Comparison of ENCODE assay signal across 12 cellular contexts in the genomic region with DNA sequence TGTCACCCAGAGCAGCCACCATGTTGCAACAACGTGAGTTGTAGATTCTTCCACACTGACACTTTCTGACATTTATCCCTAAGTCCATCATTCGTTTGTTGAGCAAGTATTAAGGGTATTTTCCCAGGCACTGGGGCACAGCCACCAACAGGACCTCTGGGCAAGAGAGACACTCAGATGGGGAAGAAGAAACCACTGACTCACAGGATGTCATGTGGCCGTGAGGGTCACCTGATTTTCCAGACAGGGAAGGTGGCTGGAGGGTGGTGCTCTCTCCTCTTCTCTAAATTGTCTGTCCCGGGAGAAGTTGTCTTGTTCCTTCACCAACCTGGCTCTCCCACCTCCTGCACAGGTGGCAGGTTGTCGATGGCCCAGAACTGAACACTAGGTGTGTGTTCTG. TPM values are rescaled to one million over a fixed set of nuclear protein-coding genes. Genes with fewer than 3 reads are reported as not detected.
DNase-seq lines count a peak whose midpoint lies in the region; ATAC-seq and TF ChIP-seq lines count a peak whose summit lies in the region.
"Had no signal": no experiment of that assay in that cellular context is flagged by ENCODE, and none has a peak within 500 bp of the region (broad histone marks: within the 10 kb centered on the region; RNA-seq: fewer than 3 reads in every experiment).

No MANE protein-coding gene starts in this region.

- no peak overlapping the region for H3K4me3 ChIP-seq in brain microvascular endothelial cell (ENCODE audit: low read depth, low read length)

- intact Hi-C loops in CD14-positive monocyte (cut with micrococcal nuclease), result loop anchor here (2.0 to 10.0 kb wide), 6 partner anchors 21 to 57 kb away; no protein-coding TSS in a partner anchor
- intact Hi-C loops in activated T-helper 2 cell treated with anti-CD3 and anti-CD28 coated beads, Interferon-gamma antibody, Interleukin-2, Interleukin-4, amounts not matched to agents 10 μg/mL and 5 μg/mL and 100 μg/mL, durations not matched to agents 14 hours and 24 hours and 36 hours (cut with micrococcal nuclease), result no loop called here
- intact Hi-C loops in sciatic nerve (cut with DNase I), result no loop called here

- peak overlapping the region; percentile 97 to 100 (median 100) for H3K27ac Mint-ChIP-seq in CD14-positive monocyte
- H3K27ac Mint-ChIP-seq in IgD-negative memory B cell, result peak overlapping the region; percentile 23 to 79 (median 26)
- H3K27ac Mint-ChIP-seq in activated T-helper 2 cell treated with anti-CD3 and anti-CD28 coated beads, Interferon-gamma antibody, Interleukin-2, Interleukin-4, amounts not matched to agents 10 μg/mL and 5 μg/mL and 100 μg/mL, durations not matched to agents 14 hours and 24 hours and 36 hours, result peak overlapping the region; percentile 65
- H3K27ac Mint-ChIP-seq in memory B cell, result peak overlapping the region; percentile 81

- H3K27me3 Mint-ChIP-seq in CD14-positive monocyte (ENCODE audit: low read depth in 3 of 3), result no peaks in the 10 kb centered on the region
- no peaks in the 10 kb centered on the region for H3K27me3 Mint-ChIP-seq in IgD-negative memory B cell
- no peaks in the 10 kb centered on the region for H3K27me3 Mint-ChIP-seq in activated T-helper 2 cell treated with anti-CD3 and anti-CD28 coated beads, Interferon-gamma antibody, Interleukin-2, Interleukin-4, amounts not matched to agents 10 μg/mL and 5 μg/mL and 100 μg/mL, durations not matched to agents 14 hours and 24 hours and 36 hours (ENCODE audit: low read depth)
- no peaks in the 10 kb centered on the region for H3K27me3 Mint-ChIP-seq in memory B cell

- H3K27me3 ChIP-seq in brain microvascular endothelial cell (replicated peaks), result no peaks in the 10 kb centered on the region

- peaks cover 0 to 3% (median 0%) of the 10 kb centered on the region in 7 donors for H3K9me3 Mint-ChIP-seq in CD14-positive monocyte
- H3K9me3 Mint-ChIP-seq in IgD-negative memory B cell, result no peaks in the 10 kb centered on the region
- H3K9me3 Mint-ChIP-seq in activated T-helper 2 cell treated with anti-CD3 and anti-CD28 coated beads, Interferon-gamma antibody, Interleukin-2, Interleukin-4, amounts not matched to agents 10 μg/mL and 5 μg/mL and 100 μg/mL, durations not matched to agents 14 hours and 24 hours and 36 hours, result no peaks in the 10 kb centered on the region
- no peaks in the 10 kb centered on the region for H3K9me3 Mint-ChIP-seq in memory B cell

- DNase-seq in CD14-positive monocyte (ENCODE audit: low spot score) (peak; percentile 96), memory B cell (ENCODE audit: low spot score in 2 of 2) (no peak), G401 (ENCODE audit: low spot score) (no peak), sciatic nerve (ENCODE audit: low spot score) (no peak), brain microvascular endothelial cell (no peak)
- DNase-seq in activated T-helper 2 cell treated with anti-CD3 and anti-CD28 coated beads, Interferon-gamma antibody, Interleukin-2, Interleukin-4, amounts not matched to agents 10 μg/mL and 5 μg/mL and 100 μg/mL, durations not matched to agents 14 hours and 24 hours and 36 hours (ENCODE audit: low spot score), result no peak
- DNase-seq: activated CD8-positive, alpha-beta memory T cell treated with anti-CD3 and anti-CD28 coated beads, Interleukin-2, amount 50 U/mL, for 48 hours; foreskin melanocyte; midbrain had no signal

- in situ Hi-C loops in G401 (cut with HindIII; ENCODE audit: low sequenced_read_pairs) (no loop called here), brain microvascular endothelial cell (cut with HindIII; ENCODE audit: low pct_ligation_motif_present, low sequenced_read_pairs) (no loop called here)

- no peak overlapping the region for H3K27ac ChIP-seq in brain microvascular endothelial cell
- H3K27ac ChIP-seq: KMS-11 had no signal

- H3K36me3 ChIP-seq in brain microvascular endothelial cell (replicated peaks), result peaks cover 54% of the 10 kb centered on the region

- no peak for TF ChIP-seq CTCF in CD14-positive monocyte (IDR thresholded peaks at IDR 0.05)
- TF ChIP-seq CTCF in brain microvascular endothelial cell (IDR thresholded peaks at IDR 0.05; ENCODE audit: low read depth, low read length, missing control alignments), result no peak

- ATAC-seq in memory B cell (ENCODE audit: low read depth) (peak; percentile 29), sciatic nerve (no peak), HG02884 (IDR thresholded peaks at IDR 0.05; ENCODE audit: unreplicated experiment) (no peak)

- peaks cover 68% of the 10 kb centered on the region for H3K4me1 Mint-ChIP-seq in CD14-positive monocyte
- H3K4me1 Mint-ChIP-seq in IgD-negative memory B cell, result peaks cover 23 to 31% (median 25%) of the 10 kb centered on the region in 3 donors
- peaks cover 25% of the 10 kb centered on the region for H3K4me1 Mint-ChIP-seq in activated T-helper 2 cell treated with anti-CD3 and anti-CD28 coated beads, Interferon-gamma antibody, Interleukin-2, Interleukin-4, amounts not matched to agents 10 μg/mL and 5 μg/mL and 100 μg/mL, durations not matched to agents 14 hours and 24 hours and 36 hours (ENCODE audit: low read depth)
- H3K4me1 Mint-ChIP-seq in memory B cell, result peaks cover 38% of the 10 kb centered on the region

- H3K4me3 Mint-ChIP-seq in CD14-positive monocyte (peak overlapping the region; percentile 60 to 78), IgD-negative memory B cell (peak overlapping the region in 2 of 4 donors; percentile 37 to 83), memory B cell (peak overlapping the region; percentile 51)
- no peak overlapping the region for H3K4me3 Mint-ChIP-seq in activated T-helper 2 cell treated with anti-CD3 and anti-CD28 coated beads, Interferon-gamma antibody, Interleukin-2, Interleukin-4, amounts not matched to agents 10 μg/mL and 5 μg/mL and 100 μg/mL, durations not matched to agents 14 hours and 24 hours and 36 hours (ENCODE audit: low read depth)

- H3K36me3 Mint-ChIP-seq in CD14-positive monocyte (peaks cover 72 to 81% of the 10 kb centered on the region in 2 donors), IgD-negative memory B cell (peaks cover 6% of the 10 kb centered on the region), memory B cell (peaks cover 24% of the 10 kb centered on the region)
- H3K36me3 Mint-ChIP-seq in activated T-helper 2 cell treated with anti-CD3 and anti-CD28 coated beads, Interferon-gamma antibody, Interleukin-2, Interleukin-4, amounts not matched to agents 10 μg/mL and 5 μg/mL and 100 μg/mL, durations not matched to agents 14 hours and 24 hours and 36 hours (ENCODE audit: low read depth), result peaks cover 76% of the 10 kb centered on the region

RNA-seq across cellular contexts. Expression of gene PPIF, which starts 51.7 kb away (rescaled TPM):
- polyA plus RNA-seq in CD14-positive monocyte (10 to 100 TPM; 36.6 to 52.3 TPM), IgD-negative memory B cell (20.8 TPM)
- 119 and 120 TPM in 2 replicates for total RNA-seq in activated T-helper 2 cell treated with anti-CD3 and anti-CD28 coated beads, Interferon-gamma antibody, Interleukin-2, Interleukin-4, amounts not matched to agents 10 μg/mL and 5 μg/mL and 100 μg/mL, durations not matched to agents 14 hours and 24 hours and 36 hours
- 58.4 and 66.1 TPM in 2 replicates for total RNA-seq in G401 (2014; rRNA removed; shearing (Covaris generic))
- 18.8 TPM for total RNA-seq in sciatic nerve

Comparison
In these comparisons a context has a peak if more than half of its experiments do, and no peak if none do; other contexts are left out.
1. H3K27ac Mint-ChIP-seq: peak in every context shown above with its lines; median percentile 100 in CD14-positive monocyte; 81 in memory B cell; 65 in activated T-helper 2 cell treated with anti-CD3 and anti-CD28 coated beads, Interferon-gamma antibody, Interleukin-2, Interleukin-4, amounts not matched to agents 10 μg/mL and 5 μg/mL and 100 μg/mL, durations not matched to agents 14 hours and 24 hours and 36 hours; 26 in IgD-negative memory B cell.
2. intact Hi-C loops: an anchor here in CD14-positive monocyte (2.0 to 10.0 kb wide); none called in activated T-helper 2 cell treated with anti-CD3 and anti-CD28 coated beads, Interferon-gamma antibody, Interleukin-2, Interleukin-4, amounts not matched to agents 10 μg/mL and 5 μg/mL and 100 μg/mL, durations not matched to agents 14 hours and 24 hours and 36 hours and sciatic nerve.